1 cellular context compared by ENCODE assay signal in the genomic region with DNA sequence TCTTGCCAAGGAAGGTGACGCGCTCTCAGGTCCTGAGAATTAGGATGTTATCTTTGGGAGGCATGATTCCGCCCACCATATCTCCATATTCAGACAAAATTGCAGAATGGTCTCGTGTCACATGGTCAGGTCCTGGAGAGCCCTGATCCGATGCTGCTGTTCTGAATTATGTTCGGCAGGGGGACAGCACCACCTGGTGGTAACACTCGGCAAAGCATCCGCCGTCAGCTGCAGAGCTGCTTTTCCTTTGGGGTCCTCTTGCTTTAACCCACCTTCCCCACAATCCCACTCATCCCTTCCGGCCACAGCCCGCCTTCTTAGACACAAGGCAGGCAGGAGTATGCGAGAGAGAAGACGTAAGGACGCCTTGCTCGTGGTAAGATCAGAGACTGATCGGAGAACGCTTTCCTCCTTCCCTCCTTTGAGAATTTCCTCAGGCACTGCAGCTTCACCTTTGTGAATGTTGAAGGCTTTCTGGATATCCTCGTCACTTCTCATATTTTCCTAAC.
TF ChIP-seq lines count a peak whose summit lies in the region.

No MANE protein-coding gene starts in this region.

TF ChIP-seq in K562, 482 proteins besides CTCF, POLR2A, EP300 and RAD21 (continued from another document and continues in another):
- TF ChIP-seq, protein P1, sequence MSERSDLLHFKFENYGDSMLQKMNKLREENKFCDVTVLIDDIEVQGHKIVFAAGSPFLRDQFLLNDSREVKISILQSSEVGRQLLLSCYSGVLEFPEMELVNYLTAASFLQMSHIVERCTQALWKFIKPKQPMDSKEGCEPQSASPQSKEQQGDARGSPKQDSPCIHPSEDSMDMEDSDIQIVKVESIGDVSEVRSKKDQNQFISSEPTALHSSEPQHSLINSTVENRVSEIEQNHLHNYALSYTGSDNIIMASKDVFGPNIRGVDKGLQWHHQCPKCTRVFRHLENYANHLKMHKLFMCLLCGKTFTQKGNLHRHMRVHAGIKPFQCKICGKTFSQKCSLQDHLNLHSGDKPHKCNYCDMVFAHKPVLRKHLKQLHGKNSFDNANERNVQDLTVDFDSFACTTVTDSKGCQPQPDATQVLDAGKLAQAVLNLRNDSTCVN (CRISPR knock-in tag; IDR thresholded peaks at IDR 0.05) = no peak
- TF ChIP-seq ATF3 (IDR thresholded peaks at IDR 0.05) (no peak), ATF3 (CRISPR knock-in tag; conservative IDR thresholded peaks at IDR 0.05) (no peak), PML (IDR thresholded peaks at IDR 0.05; ENCODE audit: low read length) (no peak), ZBTB1 (CRISPR knock-in tag; IDR thresholded peaks at IDR 0.05; ENCODE audit: borderline replicate concordance, low read depth) (no peak), TCF15 (CRISPR knock-in tag; IDR thresholded peaks at IDR 0.05) (no peak), GTF3C2 (IDR thresholded peaks at IDR 0.05; ENCODE audit: borderline replicate concordance, extremely low read depth, insufficient read length) (no peak), RUNX1 (IDR thresholded peaks at IDR 0.05; ENCODE audit: low read depth) (no peak), RBM39 (optimal IDR thresholded peaks at IDR 0.05; ENCODE audit: low read depth, low read length) (peak; percentile 84), FOXA3 (CRISPR knock-in tag; conservative IDR thresholded peaks at IDR 0.05 in 1 of 2, IDR thresholded peaks at IDR 0.05 in 1 of 2) (no peak), SP2 (IDR thresholded peaks at IDR 0.05; ENCODE audit: extremely low read depth, low read depth, low read length, poor library complexity, severe bottlenecking) (no peak), MEF2A (IDR thresholded peaks at IDR 0.05; ENCODE audit: control insufficient read depth, low read depth, low read length) (no peak), MAFF (IDR thresholded peaks at IDR 0.05; ENCODE audit: low read length) (no peak), CHD1 (IDR thresholded peaks at IDR 0.05; ENCODE audit: low read length) (no peak), SMAD1 (IDR thresholded peaks at IDR 0.05; ENCODE audit: low read depth, low read length, partially characterized antibody) (no peak), SNRNP70 (optimal IDR thresholded peaks at IDR 0.05; ENCODE audit: low read depth, low read length) (no peak), ZNF79 (CRISPR knock-in tag; IDR thresholded peaks at IDR 0.05; ENCODE audit: low read depth) (no peak), CTBP1 (IDR thresholded peaks at IDR 0.05; ENCODE audit: borderline replicate concordance) (peak; percentile 28; the same call in 1 of the 2 replicates), MCM2 (IDR thresholded peaks at IDR 0.05; ENCODE audit: low read depth) (no peak), RAD51 (IDR thresholded peaks at IDR 0.05; ENCODE audit: borderline replicate concordance, low read depth) (no peak; the same call in 1 of the 2 replicates), RCOR1 (IDR thresholded peaks at IDR 0.05; ENCODE audit: borderline replicate concordance in 1 of 2, low read depth in 2 of 2, low read length in 2 of 2) (peak in 1 of 2 experiments; percentile 56; a peak in 1 of 4 replicates), USF1 (CRISPR knock-in tag; IDR thresholded peaks at IDR 0.05) (peak; percentile 56), ZNF3 (CRISPR knock-in tag; IDR thresholded peaks at IDR 0.05) (no peak), ZFP1 (CRISPR knock-in tag; IDR thresholded peaks at IDR 0.05) (no peak), JUND (IDR thresholded peaks at IDR 0.05; ENCODE audit: borderline replicate concordance, low read depth, low read length) (0 out of 2 replicates have a peak, but pooled peaks have one; percentile 44), JUND (tag; IDR thresholded peaks at IDR 0.05; ENCODE audit: borderline replicate concordance, low read depth, low read length) (no peak), RHOXF2B (CRISPR knock-in tag; conservative IDR thresholded peaks at IDR 0.05) (no peak), PRMT5 (CRISPR knock-in tag; IDR thresholded peaks at IDR 0.05) (no peak), EP400 (IDR thresholded peaks at IDR 0.05) (no peak), TCFL5 (CRISPR knock-in tag; conservative IDR thresholded peaks at IDR 0.05) (no peak), NEUROD1 (IDR thresholded peaks at IDR 0.05; ENCODE audit: borderline replicate concordance, low read depth, low read length, partially characterized antibody) (peak; percentile 23), CC2D1A (IDR thresholded peaks at IDR 0.05) (0 out of 2 replicates have a peak, but pooled peaks have one; percentile 45), FIP1L1 (IDR thresholded peaks at IDR 0.05; ENCODE audit: low read depth, low read length, poor library complexity, severe bottlenecking) (no peak), ATF7 (IDR thresholded peaks at IDR 0.05) (0 out of 2 replicates have a peak, but pooled peaks have one; percentile 19), CREB1 (IDR thresholded peaks at IDR 0.05) (no peak), CREB1 (CRISPR knock-in tag; IDR thresholded peaks at IDR 0.05) (no peak)
- TF ChIP-seq, protein P2, sequence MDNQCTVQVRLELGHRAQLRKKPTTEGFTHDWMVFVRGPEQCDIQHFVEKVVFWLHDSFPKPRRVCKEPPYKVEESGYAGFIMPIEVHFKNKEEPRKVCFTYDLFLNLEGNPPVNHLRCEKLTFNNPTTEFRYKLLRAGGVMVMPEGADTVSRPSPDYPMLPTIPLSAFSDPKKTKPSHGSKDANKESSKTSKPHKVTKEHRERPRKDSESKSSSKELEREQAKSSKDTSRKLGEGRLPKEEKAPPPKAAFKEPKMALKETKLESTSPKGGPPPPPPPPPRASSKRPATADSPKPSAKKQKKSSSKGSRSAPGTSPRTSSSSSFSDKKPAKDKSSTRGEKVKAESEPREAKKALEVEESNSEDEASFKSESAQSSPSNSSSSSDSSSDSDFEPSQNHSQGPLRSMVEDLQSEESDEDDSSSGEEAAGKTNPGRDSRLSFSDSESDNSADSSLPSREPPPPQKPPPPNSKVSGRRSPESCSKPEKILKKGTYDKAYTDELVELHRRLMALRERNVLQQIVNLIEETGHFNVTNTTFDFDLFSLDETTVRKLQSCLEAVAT (IDR thresholded peaks at IDR 0.05) = no peak
- TF ChIP-seq, protein P3, sequence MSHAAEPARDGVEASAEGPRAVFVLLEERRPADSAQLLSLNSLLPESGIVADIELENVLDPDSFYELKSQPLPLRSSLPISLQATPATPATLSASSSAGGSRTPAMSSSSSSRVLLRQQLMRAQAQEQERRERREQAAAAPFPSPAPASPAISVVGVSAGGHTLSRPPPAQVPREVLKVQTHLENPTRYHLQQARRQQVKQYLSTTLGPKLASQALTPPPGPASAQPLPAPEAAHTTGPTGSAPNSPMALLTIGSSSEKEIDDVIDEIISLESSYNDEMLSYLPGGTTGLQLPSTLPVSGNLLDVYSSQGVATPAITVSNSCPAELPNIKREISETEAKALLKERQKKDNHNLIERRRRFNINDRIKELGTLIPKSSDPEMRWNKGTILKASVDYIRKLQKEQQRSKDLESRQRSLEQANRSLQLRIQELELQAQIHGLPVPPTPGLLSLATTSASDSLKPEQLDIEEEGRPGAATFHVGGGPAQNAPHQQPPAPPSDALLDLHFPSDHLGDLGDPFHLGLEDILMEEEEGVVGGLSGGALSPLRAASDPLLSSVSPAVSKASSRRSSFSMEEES (CRISPR knock-in tag; IDR thresholded peaks at IDR 0.05) = peak; percentile 12; the same call in 1 of the 2 replicates
- TF ChIP-seq, protein P4, sequence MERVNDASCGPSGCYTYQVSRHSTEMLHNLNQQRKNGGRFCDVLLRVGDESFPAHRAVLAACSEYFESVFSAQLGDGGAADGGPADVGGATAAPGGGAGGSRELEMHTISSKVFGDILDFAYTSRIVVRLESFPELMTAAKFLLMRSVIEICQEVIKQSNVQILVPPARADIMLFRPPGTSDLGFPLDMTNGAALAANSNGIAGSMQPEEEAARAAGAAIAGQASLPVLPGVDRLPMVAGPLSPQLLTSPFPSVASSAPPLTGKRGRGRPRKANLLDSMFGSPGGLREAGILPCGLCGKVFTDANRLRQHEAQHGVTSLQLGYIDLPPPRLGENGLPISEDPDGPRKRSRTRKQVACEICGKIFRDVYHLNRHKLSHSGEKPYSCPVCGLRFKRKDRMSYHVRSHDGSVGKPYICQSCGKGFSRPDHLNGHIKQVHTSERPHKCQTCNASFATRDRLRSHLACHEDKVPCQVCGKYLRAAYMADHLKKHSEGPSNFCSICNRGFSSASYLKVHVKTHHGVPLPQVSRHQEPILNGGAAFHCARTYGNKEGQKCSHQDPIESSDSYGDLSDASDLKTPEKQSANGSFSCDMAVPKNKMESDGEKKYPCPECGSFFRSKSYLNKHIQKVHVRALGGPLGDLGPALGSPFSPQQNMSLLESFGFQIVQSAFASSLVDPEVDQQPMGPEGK (CRISPR knock-in tag; IDR thresholded peaks at IDR 0.05; ENCODE audit: borderline replicate concordance) = no peak
- TF ChIP-seq, protein P5, sequence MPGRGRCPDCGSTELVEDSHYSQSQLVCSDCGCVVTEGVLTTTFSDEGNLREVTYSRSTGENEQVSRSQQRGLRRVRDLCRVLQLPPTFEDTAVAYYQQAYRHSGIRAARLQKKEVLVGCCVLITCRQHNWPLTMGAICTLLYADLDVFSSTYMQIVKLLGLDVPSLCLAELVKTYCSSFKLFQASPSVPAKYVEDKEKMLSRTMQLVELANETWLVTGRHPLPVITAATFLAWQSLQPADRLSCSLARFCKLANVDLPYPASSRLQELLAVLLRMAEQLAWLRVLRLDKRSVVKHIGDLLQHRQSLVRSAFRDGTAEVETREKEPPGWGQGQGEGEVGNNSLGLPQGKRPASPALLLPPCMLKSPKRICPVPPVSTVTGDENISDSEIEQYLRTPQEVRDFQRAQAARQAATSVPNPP (IDR thresholded peaks at IDR 0.05; ENCODE audit: borderline replicate concordance, insufficient read depth, insufficient read length) = no peak
- TF ChIP-seq, protein P6, sequence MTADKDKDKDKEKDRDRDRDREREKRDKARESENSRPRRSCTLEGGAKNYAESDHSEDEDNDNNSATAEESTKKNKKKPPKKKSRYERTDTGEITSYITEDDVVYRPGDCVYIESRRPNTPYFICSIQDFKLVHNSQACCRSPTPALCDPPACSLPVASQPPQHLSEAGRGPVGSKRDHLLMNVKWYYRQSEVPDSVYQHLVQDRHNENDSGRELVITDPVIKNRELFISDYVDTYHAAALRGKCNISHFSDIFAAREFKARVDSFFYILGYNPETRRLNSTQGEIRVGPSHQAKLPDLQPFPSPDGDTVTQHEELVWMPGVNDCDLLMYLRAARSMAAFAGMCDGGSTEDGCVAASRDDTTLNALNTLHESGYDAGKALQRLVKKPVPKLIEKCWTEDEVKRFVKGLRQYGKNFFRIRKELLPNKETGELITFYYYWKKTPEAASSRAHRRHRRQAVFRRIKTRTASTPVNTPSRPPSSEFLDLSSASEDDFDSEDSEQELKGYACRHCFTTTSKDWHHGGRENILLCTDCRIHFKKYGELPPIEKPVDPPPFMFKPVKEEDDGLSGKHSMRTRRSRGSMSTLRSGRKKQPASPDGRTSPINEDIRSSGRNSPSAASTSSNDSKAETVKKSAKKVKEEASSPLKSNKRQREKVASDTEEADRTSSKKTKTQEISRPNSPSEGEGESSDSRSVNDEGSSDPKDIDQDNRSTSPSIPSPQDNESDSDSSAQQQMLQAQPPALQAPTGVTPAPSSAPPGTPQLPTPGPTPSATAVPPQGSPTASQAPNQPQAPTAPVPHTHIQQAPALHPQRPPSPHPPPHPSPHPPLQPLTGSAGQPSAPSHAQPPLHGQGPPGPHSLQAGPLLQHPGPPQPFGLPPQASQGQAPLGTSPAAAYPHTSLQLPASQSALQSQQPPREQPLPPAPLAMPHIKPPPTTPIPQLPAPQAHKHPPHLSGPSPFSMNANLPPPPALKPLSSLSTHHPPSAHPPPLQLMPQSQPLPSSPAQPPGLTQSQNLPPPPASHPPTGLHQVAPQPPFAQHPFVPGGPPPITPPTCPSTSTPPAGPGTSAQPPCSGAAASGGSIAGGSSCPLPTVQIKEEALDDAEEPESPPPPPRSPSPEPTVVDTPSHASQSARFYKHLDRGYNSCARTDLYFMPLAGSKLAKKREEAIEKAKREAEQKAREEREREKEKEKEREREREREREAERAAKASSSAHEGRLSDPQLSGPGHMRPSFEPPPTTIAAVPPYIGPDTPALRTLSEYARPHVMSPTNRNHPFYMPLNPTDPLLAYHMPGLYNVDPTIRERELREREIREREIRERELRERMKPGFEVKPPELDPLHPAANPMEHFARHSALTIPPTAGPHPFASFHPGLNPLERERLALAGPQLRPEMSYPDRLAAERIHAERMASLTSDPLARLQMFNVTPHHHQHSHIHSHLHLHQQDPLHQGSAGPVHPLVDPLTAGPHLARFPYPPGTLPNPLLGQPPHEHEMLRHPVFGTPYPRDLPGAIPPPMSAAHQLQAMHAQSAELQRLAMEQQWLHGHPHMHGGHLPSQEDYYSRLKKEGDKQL (CRISPR knock-in tag; IDR thresholded peaks at IDR 0.05; ENCODE audit: borderline replicate concordance) = no peak
